10 cellular contexts compared by ENCODE assay signal in the genomic region with DNA sequence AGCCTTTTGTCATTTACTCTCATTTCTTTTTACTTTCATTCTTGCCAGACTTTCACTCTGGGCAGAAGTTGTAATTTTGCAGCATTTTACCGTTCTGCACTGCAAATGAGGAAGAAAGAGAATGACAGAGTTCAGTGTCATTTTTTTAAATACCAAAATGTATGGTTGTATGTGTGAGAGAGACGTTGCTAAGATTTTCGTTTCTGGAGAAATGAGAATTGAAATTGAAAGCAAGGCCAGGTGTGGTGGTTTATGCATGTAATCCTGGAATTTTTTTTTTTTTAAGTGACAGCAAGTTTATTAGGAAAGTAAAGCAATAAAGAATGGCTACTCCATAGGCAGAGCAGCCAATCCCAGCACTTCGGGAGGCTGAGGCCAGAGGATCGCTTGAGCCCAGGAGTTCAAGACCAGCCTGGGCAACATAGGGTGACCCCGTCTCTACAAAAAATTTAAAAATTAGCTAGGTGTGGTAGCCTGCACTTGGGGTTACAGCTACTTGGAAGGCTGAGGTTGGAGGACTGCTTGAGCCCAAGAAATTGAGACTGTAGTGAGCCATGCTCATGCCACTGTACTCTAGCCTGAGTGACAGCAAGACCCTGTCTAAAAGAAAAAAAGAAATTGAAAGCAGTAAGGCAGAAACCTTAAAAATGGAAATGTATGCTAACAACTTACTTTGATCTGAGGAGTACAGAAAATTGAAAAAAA. TPM values are rescaled to one million over a fixed set of nuclear protein-coding genes. Genes with fewer than 3 reads are reported as not detected.
A peak's percentile ranks its signal among the peaks of the same experiment; 100 is the strongest.
DNase-seq lines count a peak whose midpoint lies in the region; ATAC-seq, FAIRE-seq and TF ChIP-seq lines count a peak whose summit lies in the region.
"Had no signal": no experiment of that assay in that cellular context is flagged by ENCODE, and none has a peak within 500 bp of the region (broad histone marks: within the 10 kb centered on the region; RNA-seq: fewer than 3 reads in every experiment).

No MANE protein-coding gene starts in this region.

- CTCF ChIA-PET in PC-9 (lab: Charles Lee), result no interaction called here

- H3K27me3 ChIP-seq in PC-9 (ENCODE audit: insufficient read depth, low read depth), result no peaks in the 10 kb centered on the region

- peak; percentile 23 for DNase-seq in GM12892 (ENCODE audit: insufficient read length)
- peak; percentile 62 for DNase-seq in GM20000 (ENCODE audit: low spot score)
- no peak for DNase-seq in activated naive CD8-positive, alpha-beta T cell treated with anti-CD3 and anti-CD28 coated beads for 36 hours
- DNase-seq in PC-9, result no peak
- DNase-seq in NCI-H146 treated with DMSO at 0.1 percent for 48 hours (lab: John Stamatoyannopoulos, UW; ENCODE audit: unreplicated experiment), result no peak
- DNase-seq in NCI-H146 (lab: John Stamatoyannopoulos, UW), result no peak
- DNase-seq in pons (ENCODE audit: low spot score), result no peak
- DNase-seq: NCI-H2029 had no signal

- H4K20me1 ChIP-seq in PC-9 (ENCODE audit: insufficient read depth), result no peaks in the 10 kb centered on the region

- H3F3A ChIP-seq in PC-9 (ENCODE audit: insufficient read depth, low read depth), result no peaks in the 10 kb centered on the region

- no peak for TF ChIP-seq POLR2A in GM12892 (IDR thresholded peaks at IDR 0.05; ENCODE audit: low read depth, low read length)

- peak overlapping the region; percentile 54 for H3K4me3 Mint-ChIP-seq in activated naive CD8-positive, alpha-beta T cell treated with anti-CD3 and anti-CD28 coated beads for 36 hours

- H3K36me3 Mint-ChIP-seq in activated naive CD8-positive, alpha-beta T cell treated with anti-CD3 and anti-CD28 coated beads for 36 hours, result peaks cover 29% of the 10 kb centered on the region

- peak overlapping the region; percentile 94 for H3K27ac Mint-ChIP-seq in activated naive CD8-positive, alpha-beta T cell treated with anti-CD3 and anti-CD28 coated beads for 36 hours

- H3K4me1 ChIP-seq in PC-9 (replicated peaks; ENCODE audit: insufficient read depth), result no peaks in the 10 kb centered on the region

- H3K27me3 Mint-ChIP-seq in activated naive CD8-positive, alpha-beta T cell treated with anti-CD3 and anti-CD28 coated beads for 36 hours, result no peaks in the 10 kb centered on the region

- TF ChIP-seq CTCF in GM20000 (IDR thresholded peaks at IDR 0.05; ENCODE audit: extremely low read depth, missing control alignments) (no peak), PC-9 (conservative IDR thresholded peaks at IDR 0.05) (no peak)

- peak; percentile 75 for ATAC-seq in HG03196 (IDR thresholded peaks at IDR 0.05; ENCODE audit: unreplicated experiment)

- H3K9me3 Mint-ChIP-seq in activated naive CD8-positive, alpha-beta T cell treated with anti-CD3 and anti-CD28 coated beads for 36 hours, result peaks cover 9% of the 10 kb centered on the region

- no peak overlapping the region for H2AFZ ChIP-seq in PC-9

- H3K27ac ChIP-seq in PC-9, result no peak overlapping the region
- H3K27ac ChIP-seq: thoracic aorta had no signal

- no peak overlapping the region for H3K4me2 ChIP-seq in PC-9

- peak; percentile 48 for FAIRE-seq in GM12892 (lab: Jason Lieb, UNC)

- H3K79me2 ChIP-seq in PC-9 (ENCODE audit: low read depth), result no peaks in the 10 kb centered on the region

- H3K4me1 Mint-ChIP-seq in activated naive CD8-positive, alpha-beta T cell treated with anti-CD3 and anti-CD28 coated beads for 36 hours, result peaks cover 73% of the 10 kb centered on the region

- BruUV-seq in PC-9 (replicated peaks; lab: Mats Ljungman, UMichigan), result no TSS peak

- no peaks in the 10 kb centered on the region for H3K9me2 ChIP-seq in PC-9 (ENCODE audit: insufficient read depth)

- no peak overlapping the region for H3K4me3 ChIP-seq in PC-9
- H3K4me3 ChIP-seq: thoracic aorta had no signal

- POLR2A ChIA-PET in PC-9 (lab: Charles Lee; ENCODE audit: unreplicated experiment), result no interaction called here

- intact Hi-C loops in PC-9 (cut with micrococcal nuclease; ENCODE audit: unreplicated experiment), result no loop called here

- H3K36me3 ChIP-seq in PC-9 (ENCODE audit: low read depth), result no peaks in the 10 kb centered on the region
- H3K36me3 ChIP-seq: thoracic aorta had no signal

- H3K9me3 ChIP-seq in PC-9 (ENCODE audit: insufficient read depth, low read depth), result no peaks in the 10 kb centered on the region
- H3K9me3 ChIP-seq: thoracic aorta had no signal

RNA-seq across cellular contexts. Expression of a gene that starts 12.9 kb away (rescaled TPM):
- 22.2 TPM for polyA plus RNA-seq in GM12892 (2012; ENCODE audit: missing spikeins)
- total RNA-seq in activated naive CD8-positive, alpha-beta T cell treated with anti-CD3 and anti-CD28 coated beads for 36 hours, result 10 to 100 TPM; 33.4 to 34.3 TPM
- 10.1 and 11.8 TPM in 2 replicates for total RNA-seq in PC-9 (2021)

Comparison
In these comparisons a context has a peak if more than half of its experiments do, and no peak if none do; other contexts are left out.
1. DNase-seq: peak in GM12892 (single experiment) and GM20000 (single experiment); none in activated naive CD8-positive, alpha-beta T cell treated with anti-CD3 and anti-CD28 coated beads for 36 hours (single experiment), PC-9 (0 of 2), NCI-H146 treated with DMSO at 0.1 percent for 48 hours (single experiment), NCI-H146 (single experiment) and pons (single experiment).